In genomic region chrX:49059209-49060191, GRCh38 we compare ENCODE assay signal across 2 cellular contexts.
TF ChIP-seq lines count a peak whose summit lies in the region.

No MANE protein-coding gene starts in this region.

TF ChIP-seq in HEK293, 187 proteins besides CTCF, POLR2A, EP300 and RAD21 (continued from another document):
- TF ChIP-seq, protein P1, sequence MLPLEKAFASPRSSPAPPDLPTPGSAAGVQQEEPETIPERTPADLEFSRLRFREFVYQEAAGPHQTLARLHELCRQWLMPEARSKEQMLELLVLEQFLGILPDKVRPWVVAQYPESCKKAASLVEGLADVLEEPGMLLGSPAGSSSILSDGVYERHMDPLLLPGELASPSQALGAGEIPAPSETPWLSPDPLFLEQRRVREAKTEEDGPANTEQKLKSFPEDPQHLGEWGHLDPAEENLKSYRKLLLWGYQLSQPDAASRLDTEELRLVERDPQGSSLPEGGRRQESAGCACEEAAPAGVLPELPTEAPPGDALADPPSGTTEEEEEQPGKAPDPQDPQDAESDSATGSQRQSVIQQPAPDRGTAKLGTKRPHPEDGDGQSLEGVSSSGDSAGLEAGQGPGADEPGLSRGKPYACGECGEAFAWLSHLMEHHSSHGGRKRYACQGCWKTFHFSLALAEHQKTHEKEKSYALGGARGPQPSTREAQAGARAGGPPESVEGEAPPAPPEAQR (tag by site-specific recombination; IDR thresholded peaks at IDR 0.05) = no peak
- TF ChIP-seq ZNF76 (tag by site-specific recombination; IDR thresholded peaks at IDR 0.05; ENCODE audit: borderline replicate concordance, low read depth) = no peak
- no peak for TF ChIP-seq ZNF830 (tag by site-specific recombination; IDR thresholded peaks at IDR 0.05; ENCODE audit: low read depth)
- TF ChIP-seq, protein P2, sequence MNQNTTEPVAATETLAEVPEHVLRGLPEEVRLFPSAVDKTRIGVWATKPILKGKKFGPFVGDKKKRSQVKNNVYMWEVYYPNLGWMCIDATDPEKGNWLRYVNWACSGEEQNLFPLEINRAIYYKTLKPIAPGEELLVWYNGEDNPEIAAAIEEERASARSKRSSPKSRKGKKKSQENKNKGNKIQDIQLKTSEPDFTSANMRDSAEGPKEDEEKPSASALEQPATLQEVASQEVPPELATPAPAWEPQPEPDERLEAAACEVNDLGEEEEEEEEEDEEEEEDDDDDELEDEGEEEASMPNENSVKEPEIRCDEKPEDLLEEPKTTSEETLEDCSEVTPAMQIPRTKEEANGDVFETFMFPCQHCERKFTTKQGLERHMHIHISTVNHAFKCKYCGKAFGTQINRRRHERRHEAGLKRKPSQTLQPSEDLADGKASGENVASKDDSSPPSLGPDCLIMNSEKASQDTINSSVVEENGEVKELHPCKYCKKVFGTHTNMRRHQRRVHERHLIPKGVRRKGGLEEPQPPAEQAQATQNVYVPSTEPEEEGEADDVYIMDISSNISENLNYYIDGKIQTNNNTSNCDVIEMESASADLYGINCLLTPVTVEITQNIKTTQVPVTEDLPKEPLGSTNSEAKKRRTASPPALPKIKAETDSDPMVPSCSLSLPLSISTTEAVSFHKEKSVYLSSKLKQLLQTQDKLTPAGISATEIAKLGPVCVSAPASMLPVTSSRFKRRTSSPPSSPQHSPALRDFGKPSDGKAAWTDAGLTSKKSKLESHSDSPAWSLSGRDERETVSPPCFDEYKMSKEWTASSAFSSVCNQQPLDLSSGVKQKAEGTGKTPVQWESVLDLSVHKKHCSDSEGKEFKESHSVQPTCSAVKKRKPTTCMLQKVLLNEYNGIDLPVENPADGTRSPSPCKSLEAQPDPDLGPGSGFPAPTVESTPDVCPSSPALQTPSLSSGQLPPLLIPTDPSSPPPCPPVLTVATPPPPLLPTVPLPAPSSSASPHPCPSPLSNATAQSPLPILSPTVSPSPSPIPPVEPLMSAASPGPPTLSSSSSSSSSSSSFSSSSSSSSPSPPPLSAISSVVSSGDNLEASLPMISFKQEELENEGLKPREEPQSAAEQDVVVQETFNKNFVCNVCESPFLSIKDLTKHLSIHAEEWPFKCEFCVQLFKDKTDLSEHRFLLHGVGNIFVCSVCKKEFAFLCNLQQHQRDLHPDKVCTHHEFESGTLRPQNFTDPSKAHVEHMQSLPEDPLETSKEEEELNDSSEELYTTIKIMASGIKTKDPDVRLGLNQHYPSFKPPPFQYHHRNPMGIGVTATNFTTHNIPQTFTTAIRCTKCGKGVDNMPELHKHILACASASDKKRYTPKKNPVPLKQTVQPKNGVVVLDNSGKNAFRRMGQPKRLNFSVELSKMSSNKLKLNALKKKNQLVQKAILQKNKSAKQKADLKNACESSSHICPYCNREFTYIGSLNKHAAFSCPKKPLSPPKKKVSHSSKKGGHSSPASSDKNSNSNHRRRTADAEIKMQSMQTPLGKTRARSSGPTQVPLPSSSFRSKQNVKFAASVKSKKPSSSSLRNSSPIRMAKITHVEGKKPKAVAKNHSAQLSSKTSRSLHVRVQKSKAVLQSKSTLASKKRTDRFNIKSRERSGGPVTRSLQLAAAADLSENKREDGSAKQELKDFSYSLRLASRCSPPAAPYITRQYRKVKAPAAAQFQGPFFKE (tag by site-specific recombination; IDR thresholded peaks at IDR 0.05; ENCODE audit: borderline replicate concordance) = no peak
- TF ChIP-seq ZNF585B (tag by site-specific recombination; IDR thresholded peaks at IDR 0.05) = no peak
- TF ChIP-seq ZNF391 (tag by site-specific recombination; IDR thresholded peaks at IDR 0.05; ENCODE audit: borderline replicate concordance, low read depth) = no peak
- TF ChIP-seq ZNF266 (tag by site-specific recombination; IDR thresholded peaks at IDR 0.05; ENCODE audit: low read depth) = no peak
- TF ChIP-seq, protein P3, sequence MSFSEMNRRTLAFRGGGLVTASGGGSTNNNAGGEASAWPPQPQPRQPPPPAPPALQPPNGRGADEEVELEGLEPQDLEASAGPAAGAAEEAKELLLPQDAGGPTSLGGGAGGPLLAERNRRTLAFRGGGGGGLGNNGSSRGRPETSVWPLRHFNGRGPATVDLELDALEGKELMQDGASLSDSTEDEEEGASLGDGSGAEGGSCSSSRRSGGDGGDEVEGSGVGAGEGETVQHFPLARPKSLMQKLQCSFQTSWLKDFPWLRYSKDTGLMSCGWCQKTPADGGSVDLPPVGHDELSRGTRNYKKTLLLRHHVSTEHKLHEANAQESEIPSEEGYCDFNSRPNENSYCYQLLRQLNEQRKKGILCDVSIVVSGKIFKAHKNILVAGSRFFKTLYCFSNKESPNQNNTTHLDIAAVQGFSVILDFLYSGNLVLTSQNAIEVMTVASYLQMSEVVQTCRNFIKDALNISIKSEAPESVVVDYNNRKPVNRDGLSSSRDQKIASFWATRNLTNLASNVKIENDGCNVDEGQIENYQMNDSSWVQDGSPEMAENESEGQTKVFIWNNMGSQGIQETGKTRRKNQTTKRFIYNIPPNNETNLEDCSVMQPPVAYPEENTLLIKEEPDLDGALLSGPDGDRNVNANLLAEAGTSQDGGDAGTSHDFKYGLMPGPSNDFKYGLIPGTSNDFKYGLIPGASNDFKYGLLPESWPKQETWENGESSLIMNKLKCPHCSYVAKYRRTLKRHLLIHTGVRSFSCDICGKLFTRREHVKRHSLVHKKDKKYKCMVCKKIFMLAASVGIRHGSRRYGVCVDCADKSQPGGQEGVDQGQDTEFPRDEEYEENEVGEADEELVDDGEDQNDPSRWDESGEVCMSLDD (tag by site-specific recombination; IDR thresholded peaks at IDR 0.05) = no peak
- TF ChIP-seq ZNF561 (tag by site-specific recombination; IDR thresholded peaks at IDR 0.05; ENCODE audit: borderline replicate concordance) = no peak
- no peak for TF ChIP-seq ZNF341 (tag by site-specific recombination; IDR thresholded peaks at IDR 0.05; ENCODE audit: low read depth)
- no peak for TF ChIP-seq ZNF791 (tag by site-specific recombination; IDR thresholded peaks at IDR 0.05)
- no peak for TF ChIP-seq WT1 (tag by site-specific recombination; IDR thresholded peaks at IDR 0.05)
- no peak for TF ChIP-seq ZNF513 (tag by site-specific recombination; IDR thresholded peaks at IDR 0.05)
- TF ChIP-seq KLF10 (tag by site-specific recombination; IDR thresholded peaks at IDR 0.05) = no peak
- no peak for TF ChIP-seq ZNF354C (tag by site-specific recombination; IDR thresholded peaks at IDR 0.05; ENCODE audit: borderline replicate concordance, low read depth)

TF ChIP-seq in endothelial cell of umbilical vein, 7 proteins besides CTCF, POLR2A, EP300 and RAD21 (continued from another document):
- TF ChIP-seq MAX (IDR thresholded peaks at IDR 0.05; ENCODE audit: insufficient read depth, insufficient read length) = no peak
- TF ChIP-seq GATA2 (IDR thresholded peaks at IDR 0.05; ENCODE audit: insufficient read depth, insufficient read length, low read depth, low read length) = no peak
- TF ChIP-seq MYC (IDR thresholded peaks at IDR 0.05; ENCODE audit: low read depth, low read length) = no peak
- TF ChIP-seq POLR2AphosphoS5 (IDR thresholded peaks at IDR 0.05; ENCODE audit: insufficient read depth, low read depth, low read length) = no peak
